Comparison of ENCODE assay signal across 25 cellular contexts in genomic region chr7:22153427-22154106, GRCh38.
DNase-seq lines count a peak whose midpoint lies in the region; ATAC-seq and TF ChIP-seq lines count a peak whose summit lies in the region.
"Had no signal": no experiment of that assay in that cellular context is flagged by ENCODE, and none has a peak within 500 bp of the region (broad histone marks: within the 10 kb centered on the region; RNA-seq: fewer than 3 reads in every experiment).

No MANE protein-coding gene starts in this region.

- peak overlapping the region; percentile 93 for H3K27ac Mint-ChIP-seq in glutamatergic neuron (ENCODE audit: unreplicated experiment)
- H3K27ac Mint-ChIP-seq: activated B cell treated with CpG ODN at 0.5 μM for 24 hours; activated CD4-positive, alpha-beta memory T cell treated with anti-CD3 and anti-CD28 coated beads, Interleukin-2, amount 10 ng/mL, durations not matched to agents 7 days and 5 days; activated T-cell treated with anti-CD3 and anti-CD28 coated beads, Interleukin-2, amount 50 U/mL, for 24 hours; IgD-negative memory B cell had no signal

- no peak for ATAC-seq in DND-41 (ENCODE audit: insufficient read depth, low read depth)
- ATAC-seq: A549, left colon had no signal

- no peak for TF ChIP-seq RAD21 in SK-N-SH (IDR thresholded peaks at IDR 0.05; ENCODE audit: low read length)

- POLR2A ChIA-PET in SK-N-SH (lab: Yijun Ruan, JAX): no interaction called here

- H3K9me2 ChIP-seq in SK-N-SH: no peaks in the 10 kb centered on the region

- peaks cover 24% of the 10 kb centered on the region for H3K4me1 Mint-ChIP-seq in glutamatergic neuron (ENCODE audit: low read depth, unreplicated experiment)
- H3K4me1 Mint-ChIP-seq: activated B cell treated with CpG ODN at 0.5 μM for 24 hours had no signal

- peak overlapping the region; percentile 58 for H3K27ac ChIP-seq in DND-41 (ENCODE audit: low read length)
- peak overlapping the region in 1 of 2 experiments; percentile 9; a peak in 1 of 4 replicates for H3K27ac ChIP-seq in SK-N-SH (ENCODE audit: low read depth in 2 of 2, low read length in 1 of 2)
- H3K27ac ChIP-seq in parathyroid adenoma: peak overlapping the region; percentile 84
- no peak overlapping the region for H3K27ac ChIP-seq in WERI-Rb-1
- H3K27ac ChIP-seq: A549, HL-60, neutrophil, Peyer's patch, right atrium auricular region had no signal

- 79% methylated on average over 8 of the region's 8 CpGs for WGBS in SK-N-SH (ENCODE audit: low lambda C conversion rate)

- H3K4me1 ChIP-seq in DND-41 (ENCODE audit: insufficient read depth, low read length) (peaks cover 30% of the 10 kb centered on the region), SK-N-SH (ENCODE audit: control insufficient read depth in 1 of 2, insufficient read depth in 2 of 2, low read depth in 1 of 2, low read length in 1 of 2) (peaks cover 0 to 9% of the 10 kb centered on the region in 2 experiments; a peak in 2 of 4 replicates), parathyroid adenoma (peaks cover 80% of the 10 kb centered on the region)
- H3K4me1 ChIP-seq: A549, Caco-2, Peyer's patch, right atrium auricular region had no signal

- TF ChIP-seq EP300 in SK-N-SH (IDR thresholded peaks at IDR 0.05; ENCODE audit: borderline replicate concordance in 1 of 2, low read depth in 1 of 2, low read length in 1 of 2): no peak

- DNase-seq in DND-41: no peak
- DNase-seq in SK-N-SH: peak; percentile 20
- no peak for DNase-seq in glutamatergic neuron
- no peak for DNase-seq in DMS153 treated with DMSO at 0.1 percent for 48 hours (lab: John Stamatoyannopoulos, UW; ENCODE audit: unreplicated experiment)
- no peak for DNase-seq in WERI-Rb-1
- no peak for DNase-seq in foreskin melanocyte
- DNase-seq in NOMO-1 treated with DMSO at 0.1 percent for 48 hours (lab: John Stamatoyannopoulos, UW; ENCODE audit: unreplicated experiment): no peak
- DNase-seq: activated B cell treated with CpG ODN at 0.5 μM for 24 hours; activated naive CD4-positive, alpha-beta T cell; activated T-cell treated with anti-CD3 and anti-CD28 coated beads, Interleukin-2, amount 50 U/mL, for 24 hours; BE2C; Caco-2; central memory CD4-positive, alpha-beta T cell; esophagus squamous epithelium; left colon; MV-4-11; NCI-H187; Peyer's patch had no signal

- no peaks in the 10 kb centered on the region for H4K20me1 ChIP-seq in DND-41 (ENCODE audit: insufficient read depth, low read length)
- no peaks in the 10 kb centered on the region for H4K20me1 ChIP-seq in SK-N-SH (ENCODE audit: insufficient read depth)

- H3K9ac ChIP-seq in DND-41 (ENCODE audit: low read depth, low read length) (no peak overlapping the region), SK-N-SH (no peak overlapping the region), parathyroid adenoma (no peak overlapping the region)

- H3K4me3 ChIP-seq in DND-41 (ENCODE audit: low read depth in 1 of 2, low read length in 2 of 2): no peak overlapping the region
- H3K4me3 ChIP-seq in SK-N-SH (ENCODE audit: low read depth in 2 of 2, low read length in 1 of 2): no peak overlapping the region
- H3K4me3 ChIP-seq in parathyroid adenoma (ENCODE audit: low read depth, low read length): peak overlapping the region; percentile 2
- H3K4me3 ChIP-seq in WERI-Rb-1 (ENCODE audit: low read depth, low read length): no peak overlapping the region
- H3K4me3 ChIP-seq: A549, esophagus squamous epithelium, Peyer's patch, right atrium auricular region had no signal

- H3K36me3 Mint-ChIP-seq in glutamatergic neuron (ENCODE audit: unreplicated experiment): no peaks in the 10 kb centered on the region
- H3K36me3 Mint-ChIP-seq: IgD-negative memory B cell had no signal

- H3K4me3 Mint-ChIP-seq in glutamatergic neuron (ENCODE audit: unreplicated experiment): peak overlapping the region; percentile 73
- H3K4me3 Mint-ChIP-seq: activated B cell treated with CpG ODN at 0.5 μM for 24 hours; activated CD4-positive, alpha-beta memory T cell treated with anti-CD3 and anti-CD28 coated beads, Interleukin-2, amount 10 ng/mL, durations not matched to agents 7 days and 5 days; activated T-cell treated with anti-CD3 and anti-CD28 coated beads, Interleukin-2, amount 50 U/mL, for 24 hours; IgD-negative memory B cell had no signal

- H3K9me3 Mint-ChIP-seq in glutamatergic neuron (ENCODE audit: unreplicated experiment): peaks cover 4% of the 10 kb centered on the region
- H3K9me3 Mint-ChIP-seq: activated B cell treated with CpG ODN at 0.5 μM for 24 hours; activated CD4-positive, alpha-beta memory T cell treated with anti-CD3 and anti-CD28 coated beads, Interleukin-2, amount 10 ng/mL, durations not matched to agents 7 days and 5 days; activated T-cell treated with anti-CD3 and anti-CD28 coated beads, Interleukin-2, amount 50 U/mL, for 24 hours; IgD-negative memory B cell had no signal

- H2AFZ ChIP-seq in DND-41 (ENCODE audit: low read depth, low read length): no peak overlapping the region
- H2AFZ ChIP-seq in SK-N-SH (ENCODE audit: low read depth): no peak overlapping the region
- no peak overlapping the region for H2AFZ ChIP-seq in parathyroid adenoma

- H3K27me3 ChIP-seq in DND-41 (ENCODE audit: insufficient read depth, low read length, poor library complexity): no peaks in the 10 kb centered on the region
- no peaks in the 10 kb centered on the region for H3K27me3 ChIP-seq in SK-N-SH (ENCODE audit: insufficient read depth)
- no peaks in the 10 kb centered on the region for H3K27me3 ChIP-seq in parathyroid adenoma (ENCODE audit: control insufficient read depth, insufficient read depth, low read length)
- H3K27me3 ChIP-seq in WERI-Rb-1 (ENCODE audit: insufficient read depth, low read depth, severe bottlenecking): no peaks in the 10 kb centered on the region
- H3K27me3 ChIP-seq: BE2C, esophagus squamous epithelium, neutrophil, Peyer's patch, right atrium auricular region had no signal

- H3K27me3 Mint-ChIP-seq in glutamatergic neuron (ENCODE audit: unreplicated experiment): peaks cover 5% of the 10 kb centered on the region
- H3K27me3 Mint-ChIP-seq: activated B cell treated with CpG ODN at 0.5 μM for 24 hours, IgD-negative memory B cell had no signal

- H3K79me2 ChIP-seq in DND-41 (ENCODE audit: insufficient read depth, low read length) (no peaks in the 10 kb centered on the region), SK-N-SH (ENCODE audit: insufficient read depth) (no peaks in the 10 kb centered on the region), parathyroid adenoma (peaks cover 34% of the 10 kb centered on the region)

- H3K9me3 ChIP-seq in DND-41 (ENCODE audit: insufficient read depth, low read length, severe bottlenecking): no peaks in the 10 kb centered on the region
- no peaks in the 10 kb centered on the region for H3K9me3 ChIP-seq in SK-N-SH
- H3K9me3 ChIP-seq in parathyroid adenoma (ENCODE audit: control insufficient read depth, low read length): no peaks in the 10 kb centered on the region
- no peaks in the 10 kb centered on the region for H3K9me3 ChIP-seq in WERI-Rb-1 (ENCODE audit: severe bottlenecking)
- H3K9me3 ChIP-seq: A549, BE2C, Caco-2, esophagus squamous epithelium, neutrophil, Peyer's patch, right atrium auricular region had no signal

- peaks cover 87% of the 10 kb centered on the region for H3K36me3 ChIP-seq in DND-41 (ENCODE audit: insufficient read depth, low read length)
- H3K36me3 ChIP-seq in SK-N-SH (replicated peaks in 1 of 2; ENCODE audit: control insufficient read depth in 1 of 2, insufficient read depth in 2 of 2, low read length in 1 of 2): peaks cover 0 to 13% of the 10 kb centered on the region in 2 experiments
- no peaks in the 10 kb centered on the region for H3K36me3 ChIP-seq in parathyroid adenoma (ENCODE audit: control insufficient read depth, insufficient read depth, low read length)
- H3K36me3 ChIP-seq in WERI-Rb-1: peaks cover 32% of the 10 kb centered on the region
- H3K36me3 ChIP-seq: neutrophil had no signal

- CTCF ChIA-PET in SK-N-SH (lab: Yijun Ruan, JAX): interaction anchor here (0.7 to 2.1 kb wide), 5 partner anchors 9 to 347 kb away, joined by 3 to 7 read pairs (median 5); partner anchors contain the start of gene STEAP1B

- H3F3A ChIP-seq in SK-N-SH (replicated peaks; ENCODE audit: insufficient read depth): peaks cover 6% of the 10 kb centered on the region

- TF ChIP-seq CTCF in DND-41 (IDR thresholded peaks at IDR 0.05; ENCODE audit: borderline replicate concordance, extremely low read depth, low read length, poor library complexity, severe bottlenecking) (no peak), SK-N-SH (IDR thresholded peaks at IDR 0.05) (no peak), glutamatergic neuron (IDR thresholded peaks at IDR 0.05; ENCODE audit: partially characterized antibody, unreplicated experiment) (no peak), parathyroid adenoma (IDR thresholded peaks at IDR 0.05) (no peak), WERI-Rb-1 (IDR thresholded peaks at IDR 0.05; ENCODE audit: low read depth, low read length) (no peak)

- H3K4me2 ChIP-seq in DND-41 (ENCODE audit: insufficient read depth, low read length) (no peak overlapping the region), SK-N-SH (no peak overlapping the region), parathyroid adenoma (ENCODE audit: low read length) (peak overlapping the region; percentile 32)
- H3K4me2 ChIP-seq: A549 had no signal

TF ChIP-seq in SK-N-SH, 30 proteins besides CTCF, POLR2A, EP300 and RAD21 (continues in another document):
- TF ChIP-seq, protein P1, sequence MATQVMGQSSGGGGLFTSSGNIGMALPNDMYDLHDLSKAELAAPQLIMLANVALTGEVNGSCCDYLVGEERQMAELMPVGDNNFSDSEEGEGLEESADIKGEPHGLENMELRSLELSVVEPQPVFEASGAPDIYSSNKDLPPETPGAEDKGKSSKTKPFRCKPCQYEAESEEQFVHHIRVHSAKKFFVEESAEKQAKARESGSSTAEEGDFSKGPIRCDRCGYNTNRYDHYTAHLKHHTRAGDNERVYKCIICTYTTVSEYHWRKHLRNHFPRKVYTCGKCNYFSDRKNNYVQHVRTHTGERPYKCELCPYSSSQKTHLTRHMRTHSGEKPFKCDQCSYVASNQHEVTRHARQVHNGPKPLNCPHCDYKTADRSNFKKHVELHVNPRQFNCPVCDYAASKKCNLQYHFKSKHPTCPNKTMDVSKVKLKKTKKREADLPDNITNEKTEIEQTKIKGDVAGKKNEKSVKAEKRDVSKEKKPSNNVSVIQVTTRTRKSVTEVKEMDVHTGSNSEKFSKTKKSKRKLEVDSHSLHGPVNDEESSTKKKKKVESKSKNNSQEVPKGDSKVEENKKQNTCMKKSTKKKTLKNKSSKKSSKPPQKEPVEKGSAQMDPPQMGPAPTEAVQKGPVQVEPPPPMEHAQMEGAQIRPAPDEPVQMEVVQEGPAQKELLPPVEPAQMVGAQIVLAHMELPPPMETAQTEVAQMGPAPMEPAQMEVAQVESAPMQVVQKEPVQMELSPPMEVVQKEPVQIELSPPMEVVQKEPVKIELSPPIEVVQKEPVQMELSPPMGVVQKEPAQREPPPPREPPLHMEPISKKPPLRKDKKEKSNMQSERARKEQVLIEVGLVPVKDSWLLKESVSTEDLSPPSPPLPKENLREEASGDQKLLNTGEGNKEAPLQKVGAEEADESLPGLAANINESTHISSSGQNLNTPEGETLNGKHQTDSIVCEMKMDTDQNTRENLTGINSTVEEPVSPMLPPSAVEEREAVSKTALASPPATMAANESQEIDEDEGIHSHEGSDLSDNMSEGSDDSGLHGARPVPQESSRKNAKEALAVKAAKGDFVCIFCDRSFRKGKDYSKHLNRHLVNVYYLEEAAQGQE (IDR thresholded peaks at IDR 0.05; ENCODE audit: low read depth, low read length): no peak
- TF ChIP-seq GATA2 (CRISPR knock-in tag; IDR thresholded peaks at IDR 0.05): peak; percentile 57
- no peak for TF ChIP-seq TCF12 (IDR thresholded peaks at IDR 0.05)
